ENCODE assay signal across 1 cellular context in the genomic region with DNA sequence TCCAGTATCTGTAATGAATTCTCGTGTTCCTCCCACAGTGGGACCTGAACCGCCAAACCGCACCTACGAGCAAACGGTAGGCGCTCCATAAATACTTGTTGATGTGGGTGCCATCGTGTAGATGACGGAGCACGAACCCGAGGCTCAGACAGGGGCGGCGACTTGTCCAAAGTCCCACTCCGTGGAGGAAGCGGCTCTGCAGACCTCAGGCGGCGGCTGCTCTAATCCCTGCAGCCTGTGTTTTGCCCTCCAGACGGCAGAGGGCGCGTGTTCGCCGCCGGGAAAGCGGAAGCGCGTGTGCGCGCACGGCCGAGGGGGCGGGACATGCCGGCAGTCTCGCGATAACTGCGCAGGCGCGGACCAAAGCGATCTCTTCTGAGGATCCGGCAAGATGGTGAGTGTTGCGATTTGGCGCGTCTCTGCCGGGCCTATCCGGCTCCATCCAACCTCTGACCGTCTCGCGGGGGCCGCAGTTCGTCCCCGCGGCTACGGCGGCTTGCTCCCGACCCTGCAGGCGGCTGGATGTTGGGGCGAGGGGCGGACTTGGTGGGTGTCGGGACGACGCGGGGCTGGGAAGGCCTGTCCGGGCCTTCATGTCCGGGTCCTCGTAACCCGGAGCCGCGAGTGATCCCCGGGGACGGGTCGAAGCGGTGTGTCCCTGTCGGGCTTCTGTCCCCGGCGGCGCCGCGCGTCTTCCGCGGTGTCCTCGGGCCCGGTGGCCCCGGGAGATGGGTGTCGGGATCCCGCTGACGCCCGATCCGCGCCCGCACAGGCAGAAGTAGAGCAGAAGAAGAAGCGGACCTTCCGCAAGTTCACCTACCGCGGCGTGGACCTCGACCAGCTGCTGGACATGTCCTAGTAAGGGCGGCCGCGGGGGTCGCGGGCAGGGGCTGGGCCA.
TF ChIP-seq lines count a peak whose summit lies in the region.

A gene (plus strand): TSS at position 362 of the 898 bp plus-strand sequence. CDS start 30 bp downstream, at position 392.

TF ChIP-seq in A549, 52 proteins besides CTCF, POLR2A, EP300 and RAD21 (continued from another document):
- TF ChIP-seq, protein P1, sequence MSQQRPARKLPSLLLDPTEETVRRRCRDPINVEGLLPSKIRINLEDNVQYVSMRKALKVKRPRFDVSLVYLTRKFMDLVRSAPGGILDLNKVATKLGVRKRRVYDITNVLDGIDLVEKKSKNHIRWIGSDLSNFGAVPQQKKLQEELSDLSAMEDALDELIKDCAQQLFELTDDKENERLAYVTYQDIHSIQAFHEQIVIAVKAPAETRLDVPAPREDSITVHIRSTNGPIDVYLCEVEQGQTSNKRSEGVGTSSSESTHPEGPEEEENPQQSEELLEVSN (IDR thresholded peaks at IDR 0.05; ENCODE audit: borderline replicate concordance, low read depth): peak; percentile 40; the same call in 1 of the 2 replicates
- TF ChIP-seq PHF8 (IDR thresholded peaks at IDR 0.05; ENCODE audit: borderline replicate concordance, low read depth) (peak; percentile 96), GATA3 (IDR thresholded peaks at IDR 0.05; ENCODE audit: borderline replicate concordance) (peak; percentile 47; the same call in 1 of the 2 replicates)
- TF ChIP-seq, protein P2, sequence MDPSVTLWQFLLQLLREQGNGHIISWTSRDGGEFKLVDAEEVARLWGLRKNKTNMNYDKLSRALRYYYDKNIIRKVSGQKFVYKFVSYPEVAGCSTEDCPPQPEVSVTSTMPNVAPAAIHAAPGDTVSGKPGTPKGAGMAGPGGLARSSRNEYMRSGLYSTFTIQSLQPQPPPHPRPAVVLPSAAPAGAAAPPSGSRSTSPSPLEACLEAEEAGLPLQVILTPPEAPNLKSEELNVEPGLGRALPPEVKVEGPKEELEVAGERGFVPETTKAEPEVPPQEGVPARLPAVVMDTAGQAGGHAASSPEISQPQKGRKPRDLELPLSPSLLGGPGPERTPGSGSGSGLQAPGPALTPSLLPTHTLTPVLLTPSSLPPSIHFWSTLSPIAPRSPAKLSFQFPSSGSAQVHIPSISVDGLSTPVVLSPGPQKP (IDR thresholded peaks at IDR 0.05; ENCODE audit: low read depth, low read length): no peak
TF ChIP-seq in A549: peak in this region for 11.
